In the genomic region with DNA sequence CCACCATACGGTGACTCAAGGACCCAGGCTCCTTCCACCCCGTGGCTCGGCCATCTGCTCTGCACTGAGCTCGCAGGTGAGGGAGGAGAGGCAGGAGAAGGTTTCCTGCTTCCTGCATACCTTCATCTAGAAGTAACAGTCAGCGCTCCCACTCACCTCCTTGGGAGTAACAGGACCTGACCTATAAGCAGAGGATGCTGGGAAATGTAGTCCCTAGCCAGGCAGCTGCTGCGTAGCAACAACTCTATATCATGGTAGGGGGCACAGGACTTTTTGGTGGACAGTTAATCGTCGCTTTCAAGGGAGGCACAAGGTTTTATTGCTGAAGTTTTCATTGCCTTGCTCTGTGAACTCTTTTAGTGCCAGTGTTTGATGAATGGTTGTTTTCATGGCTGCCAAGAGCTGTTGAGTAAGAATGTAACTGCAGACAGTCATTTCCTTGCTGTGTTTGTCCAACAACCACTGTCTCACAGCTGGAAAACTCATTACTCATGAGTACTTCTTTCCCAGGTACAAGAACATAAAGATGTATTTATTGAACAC, we compare ENCODE assay signal across 10 cellular contexts. TPM values are rescaled to one million over a fixed set of nuclear protein-coding genes. Genes with fewer than 3 reads are reported as not detected.
A peak's percentile ranks its signal among the peaks of the same experiment; 100 is the strongest.
DNase-seq lines count a peak whose midpoint lies in the region; ATAC-seq and TF ChIP-seq lines count a peak whose summit lies in the region.
"Had no signal": no experiment of that assay in that cellular context is flagged by ENCODE, and none has a peak within 500 bp of the region (broad histone marks: within the 10 kb centered on the region; RNA-seq: fewer than 3 reads in every experiment).

No MANE protein-coding gene starts in this region.

- no peaks in the 10 kb centered on the region for H3K36me3 Mint-ChIP-seq in activated T-helper 2 cell treated with anti-CD3 and anti-CD28 coated beads, Interferon-gamma antibody, Interleukin-2, Interleukin-4, amounts not matched to agents 10 μg/mL and 5 μg/mL and 100 μg/mL, durations not matched to agents 14 hours and 24 hours and 36 hours (ENCODE audit: low read depth)

- no peaks in the 10 kb centered on the region for H3K9me3 ChIP-seq in AG04450 (ENCODE audit: control insufficient read depth, insufficient read depth, low read length)
- no peaks in the 10 kb centered on the region for H3K9me3 ChIP-seq in mucosa of stomach (ENCODE audit: control insufficient read depth, low read length)
- H3K9me3 ChIP-seq: SJSA1 had no signal

- H3K4me1 ChIP-seq in mucosa of stomach (ENCODE audit: control insufficient read depth, insufficient read depth, low read length) = peaks cover 11% of the 10 kb centered on the region
- H3K4me1 ChIP-seq: SJSA1 had no signal

- POLR2A ChIA-PET in AG04450 (lab: Yijun Ruan, JAX) = interaction anchor here (0.6 to 2.0 kb wide), 5 partner anchors 12 to 73 kb away, joined by 3 to 9 read pairs (median 6); partner anchors contain the start of genes AVPI1 and MARVELD1

- no peaks in the 10 kb centered on the region for H3K9me3 Mint-ChIP-seq in activated T-helper 2 cell treated with anti-CD3 and anti-CD28 coated beads, Interferon-gamma antibody, Interleukin-2, Interleukin-4, amounts not matched to agents 10 μg/mL and 5 μg/mL and 100 μg/mL, durations not matched to agents 14 hours and 24 hours and 36 hours

- H3K4me3 ChIP-seq in AG04450 (ENCODE audit: low read depth, low read length) (no peak overlapping the region; the same call in 1 of the 2 replicates), epithelial cell of esophagus (ENCODE audit: low read length) (peak overlapping the region; percentile 43), mucosa of stomach (ENCODE audit: low read length) (peak overlapping the region; percentile 14), lower leg skin (ENCODE audit: low read depth, poor library complexity, severe bottlenecking) (no peak overlapping the region)
- H3K4me3 ChIP-seq: SJSA1 had no signal

- no peak for ATAC-seq in HG03378 (IDR thresholded peaks at IDR 0.05; ENCODE audit: unreplicated experiment)

- no peak overlapping the region for H3K9ac ChIP-seq in mucosa of stomach (ENCODE audit: low read length)

- H3K36me3 ChIP-seq in mucosa of stomach (ENCODE audit: control insufficient read depth, insufficient read depth, low read length) = no peaks in the 10 kb centered on the region
- H3K36me3 ChIP-seq: SJSA1 had no signal

- H3K27me3 ChIP-seq in AG04450 (ENCODE audit: control insufficient read depth, insufficient read depth, low read length) = no peaks in the 10 kb centered on the region
- no peaks in the 10 kb centered on the region for H3K27me3 ChIP-seq in mucosa of stomach (ENCODE audit: control insufficient read depth, insufficient read depth, low read length)
- H3K27me3 ChIP-seq: SJSA1 had no signal

- intact Hi-C loops in activated T-helper 2 cell treated with anti-CD3 and anti-CD28 coated beads, Interferon-gamma antibody, Interleukin-2, Interleukin-4, amounts not matched to agents 10 μg/mL and 5 μg/mL and 100 μg/mL, durations not matched to agents 14 hours and 24 hours and 36 hours (cut with micrococcal nuclease) = no loop called here
- intact Hi-C loops in lower leg skin (cut with DNase I; ENCODE audit: low total_unique reads) = no loop called here

- CTCF ChIA-PET in AG04450 (lab: Charles Lee) = interaction anchor here (0.5 to 4.3 kb wide), 10 partner anchors 10 to 270 kb away, joined by 3 to 33 read pairs (median 4); partner anchors contain the start of genes MARVELD1 and ZFYVE27

- no peak for TF ChIP-seq RAD21 in Ishikawa (IDR thresholded peaks at IDR 0.05; ENCODE audit: low read depth)

- no peak overlapping the region for H3K27ac ChIP-seq in AG04450 (ENCODE audit: low read depth, low read length)
- H3K27ac ChIP-seq: SJSA1 had no signal

- TF ChIP-seq EP300 in Ishikawa (IDR thresholded peaks at IDR 0.05; ENCODE audit: borderline replicate concordance) = no peak

- TF ChIP-seq CTCF in AG04450 (IDR thresholded peaks at IDR 0.05; ENCODE audit: low read depth, low read length) = no peak
- no peak for TF ChIP-seq CTCF in epithelial cell of esophagus (IDR thresholded peaks at IDR 0.05; ENCODE audit: insufficient read depth, low read depth, low read length, missing control alignments)
- no peak for TF ChIP-seq CTCF in lower leg skin (IDR thresholded peaks at IDR 0.05)

- 53 to 61% methylated on average over 8 of the region's 8 CpGs for WGBS in lower leg skin, 2 donors

- H3K27me3 Mint-ChIP-seq in activated T-helper 2 cell treated with anti-CD3 and anti-CD28 coated beads, Interferon-gamma antibody, Interleukin-2, Interleukin-4, amounts not matched to agents 10 μg/mL and 5 μg/mL and 100 μg/mL, durations not matched to agents 14 hours and 24 hours and 36 hours (ENCODE audit: low read depth) = no peaks in the 10 kb centered on the region

- H3K27ac Mint-ChIP-seq in activated T-helper 2 cell treated with anti-CD3 and anti-CD28 coated beads, Interferon-gamma antibody, Interleukin-2, Interleukin-4, amounts not matched to agents 10 μg/mL and 5 μg/mL and 100 μg/mL, durations not matched to agents 14 hours and 24 hours and 36 hours = no peak overlapping the region

- DNase-seq in AG04450 (ENCODE audit: low read depth, low spot score) (peak; percentile 43), epithelial cell of esophagus (ENCODE audit: low read depth) (peak; percentile 89), lower leg skin (ENCODE audit: low spot score in 2 of 2) (no peak)
- DNase-seq in activated T-helper 2 cell treated with anti-CD3 and anti-CD28 coated beads, Interferon-gamma antibody, Interleukin-2, Interleukin-4, amounts not matched to agents 10 μg/mL and 5 μg/mL and 100 μg/mL, durations not matched to agents 14 hours and 24 hours and 36 hours (ENCODE audit: low spot score) = no peak
- no peak for DNase-seq in stimulated activated CD4-positive, alpha-beta T cell treated with anti-CD3 and anti-CD28 coated beads, Interleukin-4, amount 100 ng/mL, for 4 hours
- DNase-seq: DMS79 had no signal

- no peak for TF ChIP-seq POLR2A in lower leg skin (IDR thresholded peaks at IDR 0.05)

- peaks cover 7% of the 10 kb centered on the region for H3K4me1 Mint-ChIP-seq in activated T-helper 2 cell treated with anti-CD3 and anti-CD28 coated beads, Interferon-gamma antibody, Interleukin-2, Interleukin-4, amounts not matched to agents 10 μg/mL and 5 μg/mL and 100 μg/mL, durations not matched to agents 14 hours and 24 hours and 36 hours (ENCODE audit: low read depth)

- no peak overlapping the region for H3K4me3 Mint-ChIP-seq in activated T-helper 2 cell treated with anti-CD3 and anti-CD28 coated beads, Interferon-gamma antibody, Interleukin-2, Interleukin-4, amounts not matched to agents 10 μg/mL and 5 μg/mL and 100 μg/mL, durations not matched to agents 14 hours and 24 hours and 36 hours (ENCODE audit: low read depth)

TF ChIP-seq in Ishikawa, 13 proteins besides CTCF, POLR2A, EP300 and RAD21 (continues in another document):
- TF ChIP-seq CEBPB (IDR thresholded peaks at IDR 0.05) (peak; percentile 78), TEAD4 (IDR thresholded peaks at IDR 0.05) (0 out of 2 replicates have a peak, but pooled peaks have one; percentile 12), TAF1 (IDR thresholded peaks at IDR 0.05; ENCODE audit: low read depth) (no peak), YY1 (IDR thresholded peaks at IDR 0.05; ENCODE audit: low read depth) (peak; percentile 73), NFIC (IDR thresholded peaks at IDR 0.05) (peak; percentile 51)

RNA-seq across cellular contexts. Expression of gene ZFYVE27, which starts 10.2 kb away (rescaled TPM):
- 11.1 and 13.5 TPM in 2 replicates for polyA plus RNA-seq in AG04450 (2011; rRNA removed)
- 11.6 and 15.1 TPM in 2 replicates for polyA minus RNA-seq in AG04450 (2011; rRNA and poly(A)+ RNA removed)
- total RNA-seq in activated T-helper 2 cell treated with anti-CD3 and anti-CD28 coated beads, Interferon-gamma antibody, Interleukin-2, Interleukin-4, amounts not matched to agents 10 μg/mL and 5 μg/mL and 100 μg/mL, durations not matched to agents 14 hours and 24 hours and 36 hours = 35.0 and 40.2 TPM in 2 replicates
- total RNA-seq in lower leg skin = 10 to 100 TPM; 18.7 to 35.0 (median 21.4) TPM

RNA-seq across cellular contexts. Expression of gene MARVELD1, which starts 13.2 kb away (rescaled TPM):
- polyA plus RNA-seq in AG04450 (2011; rRNA removed) = 65.5 and 76.2 TPM in 2 replicates
- 40.1 and 45.7 TPM in 2 replicates for polyA minus RNA-seq in AG04450 (2011; rRNA and poly(A)+ RNA removed)
- total RNA-seq in activated T-helper 2 cell treated with anti-CD3 and anti-CD28 coated beads, Interferon-gamma antibody, Interleukin-2, Interleukin-4, amounts not matched to agents 10 μg/mL and 5 μg/mL and 100 μg/mL, durations not matched to agents 14 hours and 24 hours and 36 hours = 5.6 and 6.5 TPM in 2 replicates
- total RNA-seq in lower leg skin = 10 to 100 TPM; 22.5 to 50.2 (median 30.3) TPM

RNA-seq across cellular contexts. Expression of gene AVPI1, which starts 39.7 kb away (rescaled TPM):
- polyA plus RNA-seq in AG04450 (2011; rRNA removed) = 26.5 and 36.9 TPM in 2 replicates
- 21.9 and 29.1 TPM in 2 replicates for polyA minus RNA-seq in AG04450 (2011; rRNA and poly(A)+ RNA removed)
- 2.3 and 2.4 TPM in 2 replicates for total RNA-seq in activated T-helper 2 cell treated with anti-CD3 and anti-CD28 coated beads, Interferon-gamma antibody, Interleukin-2, Interleukin-4, amounts not matched to agents 10 μg/mL and 5 μg/mL and 100 μg/mL, durations not matched to agents 14 hours and 24 hours and 36 hours
- total RNA-seq in lower leg skin = 100 to 1,000 TPM; 133 to 169 (median 145) TPM

RNA-seq across cellular contexts. Expression of gene SFRP5, which starts 45.1 kb away (rescaled TPM):
- not detected in 2 replicates for polyA plus RNA-seq in AG04450 (2011; rRNA removed)
- polyA minus RNA-seq in AG04450 (2011; rRNA and poly(A)+ RNA removed) = not detected in 2 replicates
- total RNA-seq in activated T-helper 2 cell treated with anti-CD3 and anti-CD28 coated beads, Interferon-gamma antibody, Interleukin-2, Interleukin-4, amounts not matched to agents 10 μg/mL and 5 μg/mL and 100 μg/mL, durations not matched to agents 14 hours and 24 hours and 36 hours = not detected in 2 replicates
- total RNA-seq in lower leg skin = 1 to 10 TPM in 2 of 4 donors, under 1 TPM in 2; 0.69 to 4.4 (median 1.4) TPM
- total RNA-seq: SJSA1 had no signal

Comparison
In these comparisons a context has a peak if more than half of its experiments do, and no peak if none do; other contexts are left out.
1. DNase-seq: peak in AG04450 (single experiment) and epithelial cell of esophagus (single experiment); none in activated T-helper 2 cell treated with anti-CD3 and anti-CD28 coated beads, Interferon-gamma antibody, Interleukin-2, Interleukin-4, amounts not matched to agents 10 μg/mL and 5 μg/mL and 100 μg/mL, durations not matched to agents 14 hours and 24 hours and 36 hours (single experiment), lower leg skin (0 of 2) and stimulated activated CD4-positive, alpha-beta T cell treated with anti-CD3 and anti-CD28 coated beads, Interleukin-4, amount 100 ng/mL, for 4 hours (0 of 2).
2. H3K4me3 ChIP-seq: peak in epithelial cell of esophagus (single experiment) and mucosa of stomach (single experiment); none in AG04450 (single experiment) and lower leg skin (single experiment).
3. RNA of gene AVPI1, which starts 39.7 kb away (total RNA-seq): 133 to 169 TPM in lower leg skin; 2.3 to 2.4 TPM in activated T-helper 2 cell treated with anti-CD3 and anti-CD28 coated beads, Interferon-gamma antibody, Interleukin-2, Interleukin-4, amounts not matched to agents 10 μg/mL and 5 μg/mL and 100 μg/mL, durations not matched to agents 14 hours and 24 hours and 36 hours; every median in the first group is over 10 times any median in the second.